In genomic region chr4:189046642-189047041, GRCh38 we compare ENCODE assay signal across 21 cellular contexts.
DNase-seq lines count a peak whose midpoint lies in the region; ATAC-seq, FAIRE-seq and TF ChIP-seq lines count a peak whose summit lies in the region.
"Had no signal": no experiment of that assay in that cellular context is flagged by ENCODE, and none has a peak within 500 bp of the region (broad histone marks: within the 10 kb centered on the region; RNA-seq: fewer than 3 reads in every experiment).

No MANE protein-coding gene starts in this region.

- no peaks in the 10 kb centered on the region for H3K36me3 ChIP-seq in adipocyte (ENCODE audit: control insufficient read depth, insufficient read depth, low read length, severe bottlenecking)
- H3K36me3 ChIP-seq in neural progenitor cell, result no peaks in the 10 kb centered on the region
- H3K36me3 ChIP-seq: left ventricle myocardium inferior, right lobe of liver, transverse colon had no signal

- no peak for FAIRE-seq in HTR-8/SVneo (lab: Jason Lieb, UNC)

- TF ChIP-seq CTCF in fibroblast of mammary gland (conservative IDR thresholded peaks at IDR 0.05; ENCODE audit: control insufficient read depth, insufficient read depth, low read depth, low read length) (no peak), neural progenitor cell (IDR thresholded peaks at IDR 0.05) (no peak), nephron progenitor cell (IDR thresholded peaks at IDR 0.05) (no peak)

- H3K27ac Mint-ChIP-seq in neural progenitor cell, result no peak overlapping the region
- H3K27ac Mint-ChIP-seq in activated T-helper 2 cell treated with anti-CD3 and anti-CD28 coated beads, Interferon-gamma antibody, Interleukin-2, Interleukin-4, amounts not matched to agents 10 μg/mL and 5 μg/mL and 100 μg/mL, durations not matched to agents 14 hours and 24 hours and 36 hours, result no peak overlapping the region
- no peak overlapping the region for H3K27ac Mint-ChIP-seq in nephron progenitor cell
- H3K27ac Mint-ChIP-seq: CD8-positive, alpha-beta memory T cell; stimulated activated naive CD8-positive, alpha-beta T cell treated with anti-CD3 and anti-CD28 coated beads, Interleukin-15, Interleukin-2, amounts not matched to agents 100 ng/mL and 50 ng/mL, for 24 hours had no signal

- intact Hi-C loops in activated T-helper 2 cell treated with anti-CD3 and anti-CD28 coated beads, Interferon-gamma antibody, Interleukin-2, Interleukin-4, amounts not matched to agents 10 μg/mL and 5 μg/mL and 100 μg/mL, durations not matched to agents 14 hours and 24 hours and 36 hours (cut with micrococcal nuclease), result no loop called here

- H3K9ac ChIP-seq in adipocyte (ENCODE audit: low read length), result no peak overlapping the region
- H3K9ac ChIP-seq in neural progenitor cell, result no peak overlapping the region

- no peaks in the 10 kb centered on the region for H3K27me3 ChIP-seq in adipocyte (replicated peaks; ENCODE audit: control insufficient read depth, insufficient read depth, low read length)
- no peaks in the 10 kb centered on the region for H3K27me3 ChIP-seq in neural progenitor cell
- H3K27me3 ChIP-seq: transverse colon had no signal

- H3K79me2 ChIP-seq in neural progenitor cell (ENCODE audit: low read depth), result no peaks in the 10 kb centered on the region

- H3F3A ChIP-seq in neural progenitor cell (ENCODE audit: low read depth), result no peaks in the 10 kb centered on the region

- H3K36me3 Mint-ChIP-seq in neural progenitor cell, result no peaks in the 10 kb centered on the region
- no peaks in the 10 kb centered on the region for H3K36me3 Mint-ChIP-seq in activated T-helper 2 cell treated with anti-CD3 and anti-CD28 coated beads, Interferon-gamma antibody, Interleukin-2, Interleukin-4, amounts not matched to agents 10 μg/mL and 5 μg/mL and 100 μg/mL, durations not matched to agents 14 hours and 24 hours and 36 hours (ENCODE audit: low read depth)
- no peaks in the 10 kb centered on the region for H3K36me3 Mint-ChIP-seq in nephron progenitor cell (ENCODE audit: low read depth)
- H3K36me3 Mint-ChIP-seq: CD8-positive, alpha-beta memory T cell had no signal

- H3K4me1 ChIP-seq in adipocyte (ENCODE audit: control insufficient read depth, insufficient read depth, low read length) (peaks cover 6% of the 10 kb centered on the region), neural progenitor cell (peaks cover 18% of the 10 kb centered on the region)
- H3K4me1 ChIP-seq: left ventricle myocardium inferior, right lobe of liver, transverse colon had no signal

- no peak overlapping the region for H3K4me3 Mint-ChIP-seq in neural progenitor cell
- no peak overlapping the region for H3K4me3 Mint-ChIP-seq in activated T-helper 2 cell treated with anti-CD3 and anti-CD28 coated beads, Interferon-gamma antibody, Interleukin-2, Interleukin-4, amounts not matched to agents 10 μg/mL and 5 μg/mL and 100 μg/mL, durations not matched to agents 14 hours and 24 hours and 36 hours (ENCODE audit: low read depth)
- no peak overlapping the region for H3K4me3 Mint-ChIP-seq in nephron progenitor cell
- H3K4me3 Mint-ChIP-seq: CD8-positive, alpha-beta memory T cell; stimulated activated naive CD8-positive, alpha-beta T cell treated with anti-CD3 and anti-CD28 coated beads, Interleukin-15, Interleukin-2, amounts not matched to agents 100 ng/mL and 50 ng/mL, for 24 hours had no signal

- no peaks in the 10 kb centered on the region for H4K20me1 ChIP-seq in neural progenitor cell (ENCODE audit: low read depth)

- peak overlapping the region; percentile 82 for H2AFZ ChIP-seq in neural progenitor cell (replicated peaks)

- H3K4me2 ChIP-seq in neural progenitor cell, result no peak overlapping the region

- no peak for ATAC-seq in GM18519 (IDR thresholded peaks at IDR 0.05; ENCODE audit: low FRiP score, unreplicated experiment)
- ATAC-seq in SK-N-SH treated with all-trans-retinoic acid at 6 μM for 48 hours, result no peak
- ATAC-seq: right lobe of liver had no signal

- peaks cover 6% of the 10 kb centered on the region for H3K4me1 Mint-ChIP-seq in neural progenitor cell
- H3K4me1 Mint-ChIP-seq in activated T-helper 2 cell treated with anti-CD3 and anti-CD28 coated beads, Interferon-gamma antibody, Interleukin-2, Interleukin-4, amounts not matched to agents 10 μg/mL and 5 μg/mL and 100 μg/mL, durations not matched to agents 14 hours and 24 hours and 36 hours (ENCODE audit: low read depth), result no peaks in the 10 kb centered on the region
- no peaks in the 10 kb centered on the region for H3K4me1 Mint-ChIP-seq in nephron progenitor cell
- H3K4me1 Mint-ChIP-seq: CD8-positive, alpha-beta memory T cell had no signal

- no peaks in the 10 kb centered on the region for H3K9me3 ChIP-seq in adipocyte (ENCODE audit: control insufficient read depth, low read length)
- H3K9me3 ChIP-seq in neural progenitor cell (ENCODE audit: low read depth), result no peaks in the 10 kb centered on the region
- H3K9me3 ChIP-seq: left ventricle myocardium inferior, right lobe of liver, transverse colon had no signal

- H3K27ac ChIP-seq in neural progenitor cell, result no peak overlapping the region
- H3K27ac ChIP-seq: left ventricle myocardium inferior, right lobe of liver, transverse colon had no signal

- H3K27me3 Mint-ChIP-seq in neural progenitor cell (ENCODE audit: insufficient read depth, low read depth) (no peaks in the 10 kb centered on the region), nephron progenitor cell (ENCODE audit: low read depth, poor library complexity) (no peaks in the 10 kb centered on the region)
- H3K27me3 Mint-ChIP-seq in activated T-helper 2 cell treated with anti-CD3 and anti-CD28 coated beads, Interferon-gamma antibody, Interleukin-2, Interleukin-4, amounts not matched to agents 10 μg/mL and 5 μg/mL and 100 μg/mL, durations not matched to agents 14 hours and 24 hours and 36 hours (ENCODE audit: low read depth), result no peaks in the 10 kb centered on the region
- H3K27me3 Mint-ChIP-seq: CD8-positive, alpha-beta memory T cell; stimulated activated naive CD8-positive, alpha-beta T cell treated with anti-CD3 and anti-CD28 coated beads, Interleukin-15, Interleukin-2, amounts not matched to agents 100 ng/mL and 50 ng/mL, for 24 hours had no signal

- H3K4me3 ChIP-seq in adipocyte (ENCODE audit: low read length), result no peak overlapping the region
- H3K4me3 ChIP-seq in fibroblast of mammary gland (ENCODE audit: control insufficient read depth, low read depth, low read length), result no peak overlapping the region
- H3K4me3 ChIP-seq in neural progenitor cell, result no peak overlapping the region
- H3K4me3 ChIP-seq: left ventricle myocardium inferior, right lobe of liver, transverse colon had no signal

- DNase-seq in HTR-8/SVneo (ENCODE audit: insufficient read length, low spot score), result peak; percentile 8
- DNase-seq in adipocyte (ENCODE audit: low read depth), result peak; percentile 22
- peak; percentile 49 for DNase-seq in fibroblast of mammary gland (ENCODE audit: low read depth)
- no peak for DNase-seq in neural progenitor cell (ENCODE audit: low spot score)
- DNase-seq in activated T-helper 2 cell treated with anti-CD3 and anti-CD28 coated beads, Interferon-gamma antibody, Interleukin-2, Interleukin-4, amounts not matched to agents 10 μg/mL and 5 μg/mL and 100 μg/mL, durations not matched to agents 14 hours and 24 hours and 36 hours (ENCODE audit: low spot score), result no peak
- DNase-seq in nephron progenitor cell, result no peak
- DNase-seq: activated CD4-positive, alpha-beta T cell treated with anti-CD3 and anti-CD28 coated beads, Interleukin-2, amount 50 U/mL, for 48 hours; amygdala; CD8-positive, alpha-beta memory T cell; hippocampal formation; left ventricle myocardium inferior; NCI-H1417 treated with DMSO at 0.1 percent for 48 hours; NCI-H526 treated with DMSO at 0.1 percent for 48 hours; occipital lobe; right lobe of liver; SHP77; stimulated activated CD4-positive, alpha-beta T cell treated with anti-CD3 and anti-CD28 coated beads, Interleukin-2, amount 100 ng/mL, for 24 hours; transverse colon had no signal

- no peaks in the 10 kb centered on the region for H3K9me3 Mint-ChIP-seq in neural progenitor cell
- peaks cover 21% of the 10 kb centered on the region for H3K9me3 Mint-ChIP-seq in activated T-helper 2 cell treated with anti-CD3 and anti-CD28 coated beads, Interferon-gamma antibody, Interleukin-2, Interleukin-4, amounts not matched to agents 10 μg/mL and 5 μg/mL and 100 μg/mL, durations not matched to agents 14 hours and 24 hours and 36 hours
- H3K9me3 Mint-ChIP-seq in nephron progenitor cell, result no peaks in the 10 kb centered on the region

TF ChIP-seq in SK-N-SH treated with all-trans-retinoic acid at 6 μM for 48 hours, 23 proteins besides CTCF, POLR2A, EP300 and RAD21 (continues in another document):
- TF ChIP-seq ZC3H10 (CRISPR knock-in tag; IDR thresholded peaks at IDR 0.05) (no peak), BACH2 (CRISPR knock-in tag; IDR thresholded peaks at IDR 0.05; ENCODE audit: borderline replicate concordance) (no peak), PATZ1 (CRISPR knock-in tag; IDR thresholded peaks at IDR 0.05; ENCODE audit: borderline replicate concordance) (no peak), GLIS3 (CRISPR knock-in tag; IDR thresholded peaks at IDR 0.05) (no peak)
- TF ChIP-seq, protein P1, sequence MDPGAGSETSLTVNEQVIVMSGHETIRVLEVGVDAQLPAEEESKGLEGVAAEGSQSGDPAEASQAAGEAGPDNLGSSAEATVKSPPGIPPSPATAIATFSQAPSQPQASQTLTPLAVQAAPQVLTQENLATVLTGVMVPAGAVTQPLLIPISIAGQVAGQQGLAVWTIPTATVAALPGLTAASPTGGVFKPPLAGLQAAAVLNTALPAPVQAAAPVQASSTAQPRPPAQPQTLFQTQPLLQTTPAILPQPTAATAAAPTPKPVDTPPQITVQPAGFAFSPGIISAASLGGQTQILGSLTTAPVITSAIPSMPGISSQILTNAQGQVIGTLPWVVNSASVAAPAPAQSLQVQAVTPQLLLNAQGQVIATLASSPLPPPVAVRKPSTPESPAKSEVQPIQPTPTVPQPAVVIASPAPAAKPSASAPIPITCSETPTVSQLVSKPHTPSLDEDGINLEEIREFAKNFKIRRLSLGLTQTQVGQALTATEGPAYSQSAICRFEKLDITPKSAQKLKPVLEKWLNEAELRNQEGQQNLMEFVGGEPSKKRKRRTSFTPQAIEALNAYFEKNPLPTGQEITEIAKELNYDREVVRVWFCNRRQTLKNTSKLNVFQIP (CRISPR knock-in tag; IDR thresholded peaks at IDR 0.05; ENCODE audit: borderline replicate concordance, low read depth), result no peak

Comparison
In these comparisons a context has a peak if more than half of its experiments do, and no peak if none do; other contexts are left out.
1. DNase-seq: peak in HTR-8/SVneo (single experiment), adipocyte (single experiment) and fibroblast of mammary gland (single experiment); none in neural progenitor cell (single experiment), activated T-helper 2 cell treated with anti-CD3 and anti-CD28 coated beads, Interferon-gamma antibody, Interleukin-2, Interleukin-4, amounts not matched to agents 10 μg/mL and 5 μg/mL and 100 μg/mL, durations not matched to agents 14 hours and 24 hours and 36 hours (single experiment) and nephron progenitor cell (single experiment).